In the genomic region with DNA sequence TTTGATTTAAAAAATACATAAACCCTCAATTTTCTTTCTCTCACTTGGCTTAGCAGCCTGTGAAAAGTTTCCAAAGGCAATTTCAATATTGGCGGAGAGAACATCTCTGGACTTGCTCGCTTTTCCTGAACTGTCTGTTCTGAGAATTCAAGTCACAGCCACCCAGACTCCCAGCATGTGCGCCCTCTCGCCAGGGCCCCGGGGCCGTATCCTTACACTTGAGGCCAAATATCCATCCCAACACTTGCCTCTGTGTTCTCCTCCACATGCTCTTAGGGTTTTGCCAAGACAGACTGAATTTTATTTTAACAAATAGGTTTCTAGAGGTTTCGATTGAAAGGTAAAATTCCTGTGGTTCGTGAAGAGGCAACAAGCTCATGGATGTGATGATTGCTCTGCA, we compare ENCODE assay signal across 19 cellular contexts.
DNase-seq lines count a peak whose midpoint lies in the region; ATAC-seq, FAIRE-seq and TF ChIP-seq lines count a peak whose summit lies in the region.
"Had no signal": no experiment of that assay in that cellular context is flagged by ENCODE, and none has a peak within 500 bp of the region (broad histone marks: within the 10 kb centered on the region; RNA-seq: fewer than 3 reads in every experiment).

No MANE protein-coding gene starts in this region.

- TF ChIP-seq POLR2A in GM12891 (IDR thresholded peaks at IDR 0.05; ENCODE audit: low read depth, low read length), result no peak
- no peak for TF ChIP-seq POLR2A in vagina (IDR thresholded peaks at IDR 0.05)

- FAIRE-seq in GM12891 (lab: Jason Lieb, UNC), result peak; percentile 20
- FAIRE-seq: D721Med, K562 had no signal

- intact Hi-C loops in vagina (cut with DNase I) (loop anchor here (2.0 kb wide), 1 partner anchor 422 kb away; no protein-coding TSS in a partner anchor), upper lobe of right lung (cut with DNase I) (no loop called here)

- no peak overlapping the region for H3K27ac ChIP-seq in vagina
- no peak overlapping the region for H3K27ac ChIP-seq in upper lobe of right lung
- H3K27ac ChIP-seq: C4-2B, HL-60 had no signal

- H3K27me3 ChIP-seq in vagina (no peaks in the 10 kb centered on the region), upper lobe of right lung (peaks cover 13% of the 10 kb centered on the region)

- H3K4me1 ChIP-seq in vagina (no peaks in the 10 kb centered on the region), upper lobe of right lung (no peaks in the 10 kb centered on the region)

- H3K36me3 ChIP-seq in vagina, result no peaks in the 10 kb centered on the region
- no peaks in the 10 kb centered on the region for H3K36me3 ChIP-seq in upper lobe of right lung

- peak; percentile 3 for DNase-seq in activated CD8-positive, alpha-beta memory T cell treated with anti-CD3 and anti-CD28 coated beads, Interleukin-2, amount 50 U/mL, for 48 hours
- no peak for DNase-seq in activated CD8-positive, alpha-beta memory T cell treated with anti-CD3 and anti-CD28 coated beads for 24 hours
- DNase-seq in GM12891 (ENCODE audit: insufficient read length, low spot score) (no peak), islet precursor cell (peak; percentile 7), vagina (ENCODE audit: extremely low spot score in 2 of 2) (peak; percentile 12 to 70), NCI-H82 (lab: John Stamatoyannopoulos, UW) (no peak), upper lobe of right lung (no peak)
- DNase-seq: 8988T; CD4-positive, alpha-beta memory T cell; COR-L47; DMS153; DMS79 treated with DMSO at 0.1 percent for 48 hours; GF-D8; HCEC 1CT had no signal

- H3K9me3 ChIP-seq in vagina (no peaks in the 10 kb centered on the region), upper lobe of right lung (no peaks in the 10 kb centered on the region)

- ATAC-seq in upper lobe of right lung, result no peak
- ATAC-seq in HG03521 (IDR thresholded peaks at IDR 0.05; ENCODE audit: unreplicated experiment), result no peak
- ATAC-seq: K562 had no signal

- no peak for TF ChIP-seq CTCF in vagina (IDR thresholded peaks at IDR 0.05)
- no peak for TF ChIP-seq CTCF in upper lobe of right lung (IDR thresholded peaks at IDR 0.05)

- H3K4me3 ChIP-seq in vagina, result no peak overlapping the region
- H3K4me3 ChIP-seq in upper lobe of right lung, result no peak overlapping the region
- H3K4me3 ChIP-seq: K562 had no signal

TF ChIP-seq in GM12891, 5 proteins besides CTCF, POLR2A, EP300 and RAD21:
- TF ChIP-seq POLR2AphosphoS5 (IDR thresholded peaks at IDR 0.05; ENCODE audit: low read depth, low read length) (no peak), PAX5 (IDR thresholded peaks at IDR 0.05; ENCODE audit: insufficient read depth, low read length, severe bottlenecking) (no peak), POU2F2 (IDR thresholded peaks at IDR 0.05; ENCODE audit: low read depth, low read length) (no peak), TAF1 (IDR thresholded peaks at IDR 0.05; ENCODE audit: low read depth, low read length) (no peak), SPI1 (IDR thresholded peaks at IDR 0.05; ENCODE audit: low read depth, low read length) (no peak)
TF ChIP-seq in GM12891: peak in this region for 0.

Comparison
In these comparisons a context has a peak if more than half of its experiments do, and no peak if none do; other contexts are left out.
1. DNase-seq: peak in activated CD8-positive, alpha-beta memory T cell treated with anti-CD3 and anti-CD28 coated beads, Interleukin-2, amount 50 U/mL, for 48 hours (single experiment), islet precursor cell (single experiment) and vagina (2 of 2); none in activated CD8-positive, alpha-beta memory T cell treated with anti-CD3 and anti-CD28 coated beads for 24 hours (single experiment), GM12891 (single experiment), NCI-H82 (single experiment) and upper lobe of right lung (single experiment).